In the genomic region with DNA sequence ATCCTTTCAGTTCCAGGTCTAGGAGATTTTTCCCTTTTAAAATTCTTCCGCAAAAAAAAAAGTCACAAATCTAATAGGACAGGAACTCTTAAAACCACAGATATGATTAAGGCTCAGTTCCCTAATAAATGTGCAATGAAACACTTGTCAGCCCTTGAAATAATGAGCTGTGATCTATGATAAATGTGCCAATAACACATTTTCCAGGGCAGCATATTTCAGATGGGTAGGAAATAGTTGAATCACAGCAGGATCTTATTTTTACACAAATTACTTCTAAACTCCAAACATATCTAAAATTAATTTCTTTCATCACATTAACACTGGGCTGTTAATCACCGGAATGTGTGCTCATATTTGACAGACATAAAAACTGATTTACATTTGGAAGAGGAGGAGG, we compare ENCODE assay signal across 27 cellular contexts.
"Had no signal": no experiment of that assay in that cellular context is flagged by ENCODE, and none has a peak within 500 bp of the region (broad histone marks: within the 10 kb centered on the region; RNA-seq: fewer than 3 reads in every experiment).

No MANE protein-coding gene starts in this region.

- H3K4me3 ChIP-seq: colonic mucosa, coronary artery, dorsolateral prefrontal cortex, esophagus muscularis mucosa, esophagus squamous epithelium, gastrocnemius medialis, gastroesophageal sphincter, heart left ventricle, heart right ventricle had no signal

- H3K27me3 ChIP-seq: colonic mucosa, esophagus squamous epithelium, gastrocnemius medialis had no signal

- FAIRE-seq: colon, endometrium, endothelial cell of umbilical vein, frontal cortex had no signal

- H3K9me3 ChIP-seq: colonic mucosa, esophagus muscularis mucosa, esophagus squamous epithelium, gastrocnemius medialis, gastroesophageal sphincter, heart left ventricle had no signal

- H3K4me1 ChIP-seq: colonic mucosa, esophagus muscularis mucosa, esophagus squamous epithelium, foreskin keratinocyte, gastrocnemius medialis, gastroesophageal sphincter, heart left ventricle, heart right ventricle had no signal

- DNase-seq: colonic mucosa; cortex of kidney; dermis blood vessel endothelial cell; dorsolateral prefrontal cortex; effector CD4-positive, alpha-beta T cell; effector CD8-positive, alpha-beta T cell; effector memory CD4-positive, alpha-beta T cell; effector memory CD8-positive, alpha-beta T cell; endodermal cell; erythroblast; esophagus squamous epithelium; foreskin fibroblast; foreskin keratinocyte; foreskin melanocyte; gastrocnemius medialis; glutamatergic neuron; head of caudate nucleus; heart left ventricle; heart right ventricle had no signal

- H3K27ac ChIP-seq: colonic mucosa, coronary artery, dorsolateral prefrontal cortex, epithelial cell of prostate, esophagus muscularis mucosa, esophagus squamous epithelium, foreskin keratinocyte, gastrocnemius medialis, gastroesophageal sphincter, heart left ventricle, heart right ventricle had no signal

- H3K36me3 ChIP-seq: colonic mucosa, esophagus muscularis mucosa, esophagus squamous epithelium, gastrocnemius medialis, gastroesophageal sphincter, heart left ventricle, heart right ventricle had no signal
